ENCODE assay signal across 9 cellular contexts in the genomic region with DNA sequence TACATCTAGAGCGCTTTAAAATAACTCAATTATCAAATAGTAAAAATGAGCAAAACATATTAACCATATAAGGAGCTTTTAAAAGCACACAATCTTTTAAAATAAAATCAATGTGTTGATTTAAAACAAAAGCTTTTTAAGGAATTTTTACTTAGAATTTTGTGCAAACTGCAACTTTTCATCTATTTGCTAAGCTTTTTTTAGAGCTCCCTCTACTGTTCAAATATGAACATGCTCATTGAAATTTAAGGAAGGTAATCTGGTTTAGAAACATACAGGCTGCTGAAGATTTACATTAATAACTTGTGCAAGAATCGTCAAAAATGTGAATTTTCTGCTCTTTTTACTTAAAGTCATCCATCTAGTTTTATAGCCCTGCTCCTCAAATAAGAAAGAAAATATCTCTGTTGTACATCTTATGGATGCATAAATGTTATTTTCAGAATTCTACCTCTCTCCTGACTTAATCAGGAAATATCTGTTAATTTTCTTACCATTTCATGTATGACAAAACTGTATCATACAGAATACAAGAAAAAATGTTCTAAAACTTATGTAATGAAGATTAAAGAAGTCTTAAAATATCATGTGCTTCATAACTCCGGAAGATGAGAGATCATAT.
DNase-seq lines count a peak whose midpoint lies in the region; ATAC-seq, FAIRE-seq and TF ChIP-seq lines count a peak whose summit lies in the region.
"Had no signal": no experiment of that assay in that cellular context is flagged by ENCODE, and none has a peak within 500 bp of the region (broad histone marks: within the 10 kb centered on the region; RNA-seq: fewer than 3 reads in every experiment).

No MANE protein-coding gene starts in this region.

- no peak for ATAC-seq in Right ventricle myocardium superior (ENCODE audit: poor library complexity)
- ATAC-seq in gastrocnemius medialis, result no peak
- ATAC-seq in GM18858 (IDR thresholded peaks at IDR 0.05; ENCODE audit: unreplicated experiment), result no peak
- ATAC-seq in activated CD4-positive, alpha-beta T cell treated with anti-CD3 and anti-CD28 coated beads for 36 hours, result no peak

- H3K27ac Mint-ChIP-seq in activated CD4-positive, alpha-beta T cell treated with anti-CD3 and anti-CD28 coated beads for 36 hours, result no peak overlapping the region

- H3K4me3 Mint-ChIP-seq in activated CD4-positive, alpha-beta T cell treated with anti-CD3 and anti-CD28 coated beads for 36 hours, result no peak overlapping the region

- H3K4me3 ChIP-seq in left ventricle myocardium inferior, result no peak overlapping the region
- no peak overlapping the region for H3K4me3 ChIP-seq in gastrocnemius medialis

- FAIRE-seq in H54 (lab: Jason Lieb, UNC), result no peak

- H3K9me3 Mint-ChIP-seq in activated CD4-positive, alpha-beta T cell treated with anti-CD3 and anti-CD28 coated beads for 36 hours (ENCODE audit: low read depth), result no peaks in the 10 kb centered on the region

- no peaks in the 10 kb centered on the region for H3K36me3 ChIP-seq in left ventricle myocardium inferior
- H3K36me3 ChIP-seq in gastrocnemius medialis, result no peaks in the 10 kb centered on the region

- intact Hi-C loops in left ventricle myocardium inferior (cut with micrococcal nuclease), result no loop called here
- intact Hi-C loops in Right ventricle myocardium superior (cut with DNase I), result loop anchor here (10.0 kb wide), 1 partner anchor 196 kb away; no protein-coding TSS in a partner anchor
- intact Hi-C loops in gastrocnemius medialis (cut with DNase I; ENCODE audit: low total_unique reads), result no loop called here
- intact Hi-C loops in activated CD4-positive, alpha-beta T cell treated with anti-CD3 and anti-CD28 coated beads for 36 hours (cut with DNase I, micrococcal nuclease), result no loop called here

- no peaks in the 10 kb centered on the region for H3K27me3 Mint-ChIP-seq in activated CD4-positive, alpha-beta T cell treated with anti-CD3 and anti-CD28 coated beads for 36 hours

- no peaks in the 10 kb centered on the region for H3K9me3 ChIP-seq in left ventricle myocardium inferior (replicated peaks)
- no peaks in the 10 kb centered on the region for H3K9me3 ChIP-seq in gastrocnemius medialis

- POLR2A ChIA-PET in RWPE1 (lab: Yijun Ruan, JAX; ENCODE audit: low non-redundant PET), result no interaction called here
- POLR2A ChIA-PET in activated CD4-positive, alpha-beta T cell treated with anti-CD3 and anti-CD28 coated beads for 36 hours (lab: Charles Lee), result no interaction called here

- peak; percentile 65 for TF ChIP-seq CTCF in left ventricle myocardium inferior (IDR thresholded peaks at IDR 0.05; ENCODE audit: borderline replicate concordance)
- peak; percentile 76 for TF ChIP-seq CTCF in RWPE1 (conservative IDR thresholded peaks at IDR 0.05; ENCODE audit: low read depth)
- no peak for TF ChIP-seq CTCF in gastrocnemius medialis (IDR thresholded peaks at IDR 0.05 in 4 of 5, conservative IDR thresholded peaks at IDR 0.05 in 1 of 5)

- H3K27me3 ChIP-seq in left ventricle myocardium inferior (ENCODE audit: low read depth) (no peaks in the 10 kb centered on the region), gastrocnemius medialis (no peaks in the 10 kb centered on the region)

- TF ChIP-seq POLR2A in gastrocnemius medialis (IDR thresholded peaks at IDR 0.05) (no peak), H54 (IDR thresholded peaks at IDR 0.05; ENCODE audit: low read depth, low read length) (no peak)

- CTCF ChIA-PET in RWPE1 (lab: Yijun Ruan, JAX), result interaction anchor here (0.6 to 0.9 kb wide), 2 partner anchors 16 to 44 kb away, joined by 3 read pairs; no protein-coding TSS in a partner anchor
- CTCF ChIA-PET in activated CD4-positive, alpha-beta T cell treated with anti-CD3 and anti-CD28 coated beads for 36 hours (lab: Charles Lee), result interaction anchor here (0.8 to 1.2 kb wide), 2 partner anchors 13 to 21 kb away, joined by 3 to 6 read pairs; no protein-coding TSS in a partner anchor

- no peaks in the 10 kb centered on the region for H3K4me1 Mint-ChIP-seq in activated CD4-positive, alpha-beta T cell treated with anti-CD3 and anti-CD28 coated beads for 36 hours

- peaks cover 6% of the 10 kb centered on the region for H3K4me1 ChIP-seq in left ventricle myocardium inferior
- H3K4me1 ChIP-seq in gastrocnemius medialis, result no peaks in the 10 kb centered on the region

- in situ Hi-C loops in gastrocnemius medialis (cut with MboI; ENCODE audit: low sequenced_read_pairs in 4 of 4), result no loop called here

- H3K36me3 Mint-ChIP-seq in activated CD4-positive, alpha-beta T cell treated with anti-CD3 and anti-CD28 coated beads for 36 hours (ENCODE audit: low read depth), result no peaks in the 10 kb centered on the region

- no peak for DNase-seq in left ventricle myocardium inferior
- no peak for DNase-seq in Right ventricle myocardium superior
- peak; percentile 8 for DNase-seq in RWPE1 (ENCODE audit: low spot score)
- DNase-seq in germinal center (ENCODE audit: low spot score), result peak; percentile 2
- no peak for DNase-seq in gastrocnemius medialis
- DNase-seq in activated CD4-positive, alpha-beta T cell treated with anti-CD3 and anti-CD28 coated beads for 36 hours, result no peak
- no peak for DNase-seq in H54 (ENCODE audit: insufficient read length, low spot score)
- DNase-seq: effector memory CD4-positive, alpha-beta T cell had no signal

- H3K27ac ChIP-seq in left ventricle myocardium inferior (replicated peaks) (no peak overlapping the region), RWPE1 (no peak overlapping the region), gastrocnemius medialis (no peak overlapping the region)

Comparison
In these comparisons a context has a peak if more than half of its experiments do, and no peak if none do; other contexts are left out.
1. DNase-seq: peak in RWPE1 (single experiment) and germinal center (single experiment); none in left ventricle myocardium inferior (single experiment), Right ventricle myocardium superior (single experiment), gastrocnemius medialis (0 of 2), activated CD4-positive, alpha-beta T cell treated with anti-CD3 and anti-CD28 coated beads for 36 hours (single experiment) and H54 (single experiment).
2. CTCF ChIP-seq: peak in left ventricle myocardium inferior (single experiment) and RWPE1 (single experiment); none in gastrocnemius medialis (0 of 5).